In genomic region chr22:23578306-23578705, GRCh38 we compare ENCODE assay signal across 20 cellular contexts. TPM values are rescaled to one million over a fixed set of nuclear protein-coding genes. Genes with fewer than 3 reads are reported as not detected.
A peak's percentile ranks its signal among the peaks of the same experiment; 100 is the strongest.
DNase-seq lines count a peak whose midpoint lies in the region; ATAC-seq and TF ChIP-seq lines count a peak whose summit lies in the region.
"Had no signal": no experiment of that assay in that cellular context is flagged by ENCODE, and none has a peak within 500 bp of the region (broad histone marks: within the 10 kb centered on the region; RNA-seq: fewer than 3 reads in every experiment).

No MANE protein-coding gene starts in this region.

- dilution Hi-C loops in IMR-90 (cut with HindIII; ENCODE audit: low sequenced_read_pairs, unreplicated experiment) = no loop called here

- no peaks in the 10 kb centered on the region for H3K79me1 ChIP-seq in IMR-90 (ENCODE audit: low read depth in 1 of 2, low read length in 2 of 2)

- no peak for TF ChIP-seq RAD21 in IMR-90 (IDR thresholded peaks at IDR 0.05; ENCODE audit: low read length)

- H2AFZ ChIP-seq in IMR-90 (replicated peaks; ENCODE audit: low read length, poor library complexity) (peak overlapping the region; percentile 33), Loucy (ENCODE audit: low read length) (no peak overlapping the region), MM.1S (ENCODE audit: low read length) (no peak overlapping the region)
- H2AFZ ChIP-seq: GM23248 had no signal

- TF ChIP-seq POLR2A in IMR-90 (IDR thresholded peaks at IDR 0.05; ENCODE audit: low read depth, low read length) = no peak

- no peaks in the 10 kb centered on the region for H3K9me1 ChIP-seq in IMR-90 (ENCODE audit: insufficient read depth, low read length)

- H3K9me2 ChIP-seq in Loucy (replicated peaks; ENCODE audit: low read depth, low read length) = no peaks in the 10 kb centered on the region
- H3K9me2 ChIP-seq in MM.1S (replicated peaks; ENCODE audit: insufficient read depth, low read length) = no peaks in the 10 kb centered on the region

- no peak overlapping the region for H3K18ac ChIP-seq in IMR-90 (ENCODE audit: low read depth, low read length)

- peaks cover 0 to 68% (median 0%) of the 10 kb centered on the region in 11 experiments; a peak in 7 of 22 replicates for H3K36me3 ChIP-seq in BLaER1 treated with 17β-estradiol and CSF1 and Interleukin-3, amounts not matched to agents 10 nM and 100 nM
- H3K36me3 ChIP-seq in IMR-90 (ENCODE audit: control insufficient read depth, insufficient read depth, low read length) (no peaks in the 10 kb centered on the region), Loucy (ENCODE audit: insufficient read depth, low read length) (peaks cover 57% of the 10 kb centered on the region), MM.1S (replicated peaks; ENCODE audit: insufficient read depth, low read length) (no peaks in the 10 kb centered on the region), WERI-Rb-1 (no peaks in the 10 kb centered on the region)
- H3K36me3 ChIP-seq: BE2C had no signal

- H2AK5ac ChIP-seq in IMR-90 (ENCODE audit: low read depth, low read length) = no peak overlapping the region

- in situ Hi-C loops in IMR-90 (cut with MboI; ENCODE audit: low sequenced_read_pairs) = no loop called here

- H3K4me2 ChIP-seq in BLaER1 treated with 17β-estradiol and CSF1 and Interleukin-3, amounts not matched to agents 10 nM and 100 nM = peak overlapping the region; percentile 48 to 100 (median 96)
- H3K4me2 ChIP-seq in IMR-90 (ENCODE audit: low read depth, low read length) = no peak overlapping the region
- peak overlapping the region; percentile 99 for H3K4me2 ChIP-seq in Loucy (ENCODE audit: low read depth, low read length, poor library complexity, severe bottlenecking)
- H3K4me2 ChIP-seq in MM.1S (ENCODE audit: low read depth, low read length) = no peak overlapping the region

- no peak overlapping the region for H2BK15ac ChIP-seq in IMR-90 (ENCODE audit: low read depth, low read length)

- POLR2A ChIA-PET in IMR-90 (lab: Charles Lee; ENCODE audit: unreplicated experiment) = no interaction called here

- no TSS peak for BruUV-seq in IMR-90 (replicated peaks; lab: Mats Ljungman, UMichigan)

- intact Hi-C loops in IMR-90 (cut with micrococcal nuclease) = no loop called here

- no peak overlapping the region for H4K5ac ChIP-seq in IMR-90 (ENCODE audit: low read depth, low read length)

- DNase-seq in IMR-90 (no peak), MM.1S (no peak), WERI-Rb-1 (no peak), NCI-H1092 treated with DMSO at 0.1 percent for 48 hours (lab: John Stamatoyannopoulos, UW) (no peak)
- DNase-seq: BE2C; CD4-positive, alpha-beta memory T cell; DMS153; DMS79; GF-D8; GM23248; HCEC 1CT; KG1 had no signal

- H2BK120ac ChIP-seq in IMR-90 (ENCODE audit: low read depth, low read length) = no peak overlapping the region

- no peaks in the 10 kb centered on the region for H4K20me1 ChIP-seq in BLaER1 treated with 17β-estradiol and CSF1 and Interleukin-3, amounts not matched to agents 10 nM and 100 nM
- H4K20me1 ChIP-seq in IMR-90 (ENCODE audit: insufficient read depth, low read length) (no peaks in the 10 kb centered on the region), Loucy (ENCODE audit: insufficient read depth, low read length, poor library complexity, severe bottlenecking) (peaks cover 14% of the 10 kb centered on the region), MM.1S (ENCODE audit: insufficient read depth, low read length) (no peaks in the 10 kb centered on the region)

- no peak overlapping the region for H3K4ac ChIP-seq in IMR-90 (ENCODE audit: low read depth, low read length)

- H3K23ac ChIP-seq in IMR-90 (ENCODE audit: low read depth, low read length) = no peak overlapping the region

- ATAC-seq in IMR-90 (ENCODE audit: low read depth) = no peak
- ATAC-seq in GM21723 (IDR thresholded peaks at IDR 0.05; ENCODE audit: unreplicated experiment) = no peak
- ATAC-seq: GM12878 had no signal

- H2BK20ac ChIP-seq in IMR-90 (ENCODE audit: low read depth, low read length) = no peak overlapping the region

- H3K14ac ChIP-seq in IMR-90 (replicated peaks; ENCODE audit: low read depth, low read length) = no peak overlapping the region

- peak overlapping the region in 7 of 10 experiments; percentile 21 to 74 (median 53); a peak in 14 of 20 replicates for H3K4me3 ChIP-seq in BLaER1 treated with 17β-estradiol and CSF1 and Interleukin-3, amounts not matched to agents 10 nM and 100 nM
- no peak overlapping the region for H3K4me3 ChIP-seq in IMR-90 (ENCODE audit: insufficient read depth, low read depth, low read length)
- peak overlapping the region; percentile 85 for H3K4me3 ChIP-seq in Loucy (ENCODE audit: low read length, poor library complexity, severe bottlenecking)
- no peak overlapping the region for H3K4me3 ChIP-seq in MM.1S (ENCODE audit: low read length)
- no peak overlapping the region for H3K4me3 ChIP-seq in WERI-Rb-1 (ENCODE audit: low read depth, low read length)
- H3K4me3 ChIP-seq: GM12878, GM23248 had no signal

- no peak for TF ChIP-seq CTCF in IMR-90 (conservative IDR thresholded peaks at IDR 0.05; ENCODE audit: low read depth, low read length)
- no peak for TF ChIP-seq CTCF in Loucy (conservative IDR thresholded peaks at IDR 0.05; ENCODE audit: low read length)
- no peak for TF ChIP-seq CTCF in MM.1S (IDR thresholded peaks at IDR 0.05; ENCODE audit: low read length)
- no peak for TF ChIP-seq CTCF in WERI-Rb-1 (IDR thresholded peaks at IDR 0.05; ENCODE audit: low read depth, low read length)

- CTCF ChIA-PET in IMR-90 (lab: Yijun Ruan, JAX) = interaction anchor here (0.6 kb wide), 1 partner anchor 104 kb away, joined by 3 read pairs; no protein-coding TSS in a partner anchor

- 70% methylated on average over 2 of the region's 11 CpGs; no CpG with 5 or more reads in 1 of the 2 experiments for WGBS in IMR-90 (ENCODE audit: extremely low coverage in 2 of 2, insufficient read length in 1 of 2), 2 experiments

- no peak overlapping the region for H4K8ac ChIP-seq in IMR-90 (ENCODE audit: low read depth in 2 of 2, low read length in 2 of 2)

- H3K79me2 ChIP-seq in Loucy (ENCODE audit: insufficient read depth, low read length) (peaks cover 87% of the 10 kb centered on the region), MM.1S (ENCODE audit: low read length) (no peaks in the 10 kb centered on the region)

- H3K9me3 ChIP-seq in BLaER1 treated with 17β-estradiol and CSF1 and Interleukin-3, amounts not matched to agents 10 nM and 100 nM (replicated peaks in 1 of 11) = no peaks in the 10 kb centered on the region
- H3K9me3 ChIP-seq in IMR-90 (ENCODE audit: control insufficient read depth, insufficient read depth, low read length) = no peaks in the 10 kb centered on the region
- no peaks in the 10 kb centered on the region for H3K9me3 ChIP-seq in Loucy (ENCODE audit: insufficient read depth, low read depth, low read length)
- no peaks in the 10 kb centered on the region for H3K9me3 ChIP-seq in MM.1S (replicated peaks; ENCODE audit: insufficient read depth, low read length)
- H3K9me3 ChIP-seq in WERI-Rb-1 (ENCODE audit: severe bottlenecking) = no peaks in the 10 kb centered on the region
- H3K9me3 ChIP-seq: BE2C had no signal

- H4K91ac ChIP-seq in IMR-90 (ENCODE audit: insufficient read depth, low read depth, low read length) = no peak overlapping the region

- peak overlapping the region in 8 of 11 experiments; percentile 61 to 82 (median 74); a peak in 16 of 22 replicates for H3K9ac ChIP-seq in BLaER1 treated with 17β-estradiol and CSF1 and Interleukin-3, amounts not matched to agents 10 nM and 100 nM
- no peak overlapping the region for H3K9ac ChIP-seq in IMR-90 (ENCODE audit: low read depth, low read length)
- H3K9ac ChIP-seq in Loucy (ENCODE audit: low read depth, low read length, poor library complexity, severe bottlenecking) = peak overlapping the region; percentile 99
- no peak overlapping the region for H3K9ac ChIP-seq in MM.1S (ENCODE audit: low read length)
- H3K9ac ChIP-seq: GM23248 had no signal

- H3K27me3 ChIP-seq in BLaER1 treated with 17β-estradiol and CSF1 and Interleukin-3, amounts not matched to agents 10 nM and 100 nM = peaks cover 0 to 42% (median 0%) of the 10 kb centered on the region in 11 experiments; a peak in 3 of 22 replicates
- peaks cover 12% of the 10 kb centered on the region for H3K27me3 ChIP-seq in IMR-90 (ENCODE audit: control insufficient read depth, insufficient read depth, low read length)
- H3K27me3 ChIP-seq in Loucy (ENCODE audit: insufficient read depth, low read length, poor library complexity, severe bottlenecking) = peaks cover 47% of the 10 kb centered on the region
- peaks cover 3% of the 10 kb centered on the region; the same call in 1 of the 2 replicates for H3K27me3 ChIP-seq in MM.1S (replicated peaks; ENCODE audit: insufficient read depth, low read length)
- H3K27me3 ChIP-seq in WERI-Rb-1 (ENCODE audit: insufficient read depth, low read depth, severe bottlenecking) = no peaks in the 10 kb centered on the region
- H3K27me3 ChIP-seq: BE2C had no signal

- H2AK9ac ChIP-seq in IMR-90 (replicated peaks; ENCODE audit: low read depth, low read length, poor library complexity) = no peak overlapping the region

- no peak overlapping the region for H2BK5ac ChIP-seq in IMR-90 (ENCODE audit: low read depth, low read length, poor library complexity, severe bottlenecking)

- H3F3A ChIP-seq in Loucy (ENCODE audit: low read depth) (peaks cover 35% of the 10 kb centered on the region), MM.1S (ENCODE audit: insufficient read depth, low read length) (no peaks in the 10 kb centered on the region)

- H3K4me1 ChIP-seq in BLaER1 treated with 17β-estradiol and CSF1 and Interleukin-3, amounts not matched to agents 10 nM and 100 nM = peaks cover 29 to 100% (median 90%) of the 10 kb centered on the region in 10 experiments
- H3K4me1 ChIP-seq in IMR-90 (ENCODE audit: control insufficient read depth, insufficient read depth, low read length) (no peaks in the 10 kb centered on the region), Loucy (ENCODE audit: insufficient read depth, low read length, poor library complexity, severe bottlenecking) (peaks cover 43% of the 10 kb centered on the region), MM.1S (ENCODE audit: low read length) (no peaks in the 10 kb centered on the region)
- H3K4me1 ChIP-seq: BE2C had no signal

- peak overlapping the region in 8 of 11 experiments; percentile 55 to 84 (median 74); a peak in 16 of 22 replicates for H3K27ac ChIP-seq in BLaER1 treated with 17β-estradiol and CSF1 and Interleukin-3, amounts not matched to agents 10 nM and 100 nM
- H3K27ac ChIP-seq in IMR-90 (ENCODE audit: insufficient read depth, low read length) (no peak overlapping the region), MM.1S (ENCODE audit: low read length) (no peak overlapping the region), WERI-Rb-1 (no peak overlapping the region)
- H3K27ac ChIP-seq: GM23248 had no signal

- H3K56ac ChIP-seq in IMR-90 (ENCODE audit: extremely low read depth, insufficient read depth, low read length) = no peak overlapping the region

RNA-seq across cellular contexts. Expression of gene IGLL1, which starts 1.8 kb away (rescaled TPM):
- not detected in 2 replicates for total RNA-seq in IMR-90 (2012; rRNA removed)
- polyA plus RNA-seq in IMR-90 (2012; rRNA removed) = not detected in 2 replicates
- polyA plus RNA-seq in IMR-90 (2012; cell fraction: cytosol; rRNA removed) = not detected in 2 replicates
- not detected in 2 replicates for polyA plus RNA-seq in IMR-90 (2012; cell fraction: nucleus; rRNA removed; ENCODE audit: low replicate concordance)
- total RNA-seq: A172; CD4-positive, alpha-beta memory T cell; GM12878; GM23248; H4 had no signal
- polyA plus RNA-seq: CD14-positive monocyte; CD4-positive, alpha-beta memory T cell; GM12878; GM23248; IgD-negative memory B cell had no signal

RNA-seq across cellular contexts. Expression of gene DRICH1, which starts 53.8 kb away (rescaled TPM):
- under 0.01 TPM in 1 of 2 replicates, not detected in the other for total RNA-seq in IMR-90 (2012; rRNA removed)
- polyA plus RNA-seq in IMR-90 (2012; rRNA removed) = 0.13 and 0.14 TPM in 2 replicates
- polyA plus RNA-seq in IMR-90 (2012; cell fraction: cytosol; rRNA removed) = not detected in 2 replicates
- polyA plus RNA-seq in IMR-90 (2012; cell fraction: nucleus; rRNA removed; ENCODE audit: low replicate concordance) = 0.78 and 1.9 TPM in 2 replicates
- total RNA-seq: A172, GM12878, GM23248, H4 had no signal
- polyA plus RNA-seq: CD14-positive monocyte; CD4-positive, alpha-beta memory T cell; GM12878; GM23248; IgD-negative memory B cell had no signal

Comparison
In these comparisons a context has a peak if more than half of its experiments do, and no peak if none do; other contexts are left out.
1. H3K27ac ChIP-seq: peak in BLaER1 treated with 17β-estradiol and CSF1 and Interleukin-3, amounts not matched to agents 10 nM and 100 nM (8 of 11); none in IMR-90 (single experiment), MM.1S (single experiment) and WERI-Rb-1 (single experiment).
2. H3K4me2 ChIP-seq: peak in BLaER1 treated with 17β-estradiol and CSF1 and Interleukin-3, amounts not matched to agents 10 nM and 100 nM (11 of 11) and Loucy (single experiment); none in IMR-90 (single experiment) and MM.1S (single experiment).
3. H3K4me3 ChIP-seq: peak in BLaER1 treated with 17β-estradiol and CSF1 and Interleukin-3, amounts not matched to agents 10 nM and 100 nM (7 of 10) and Loucy (single experiment); none in IMR-90 (single experiment), MM.1S (single experiment) and WERI-Rb-1 (single experiment).
4. H3K9ac ChIP-seq: peak in BLaER1 treated with 17β-estradiol and CSF1 and Interleukin-3, amounts not matched to agents 10 nM and 100 nM (8 of 11) and Loucy (single experiment); none in IMR-90 (single experiment) and MM.1S (single experiment).